In the genomic region with DNA sequence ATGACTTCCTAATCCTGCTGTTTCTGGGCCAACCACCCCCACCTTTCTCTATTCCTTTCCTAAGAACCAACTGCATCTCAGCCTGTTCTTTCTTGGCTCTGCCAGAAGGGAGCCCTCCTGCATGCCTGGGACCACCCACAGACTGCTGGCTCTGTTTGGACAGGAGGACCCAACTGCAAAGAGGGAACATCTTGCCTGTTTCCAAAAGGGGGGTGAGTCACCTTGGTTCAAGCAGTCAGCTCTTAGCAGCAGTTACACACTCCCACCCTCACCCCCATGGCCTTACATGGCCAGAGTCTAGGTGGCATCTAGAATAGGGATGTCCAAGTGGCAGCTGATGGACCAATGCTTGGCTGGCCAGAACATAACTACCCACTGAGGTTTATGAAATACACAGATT, we compare ENCODE assay signal across 17 cellular contexts.
A peak's percentile ranks its signal among the peaks of the same experiment; 100 is the strongest.
DNase-seq lines count a peak whose midpoint lies in the region; ATAC-seq and TF ChIP-seq lines count a peak whose summit lies in the region.
"Had no signal": no experiment of that assay in that cellular context is flagged by ENCODE, and none has a peak within 500 bp of the region (broad histone marks: within the 10 kb centered on the region; RNA-seq: fewer than 3 reads in every experiment).

No MANE protein-coding gene starts in this region.

- no peaks in the 10 kb centered on the region for H4K20me1 ChIP-seq in mammary epithelial cell (ENCODE audit: insufficient read depth, low read length)
- H4K20me1 ChIP-seq in fibroblast of lung (ENCODE audit: control insufficient read depth, extremely low read depth, insufficient read depth, low read length), result no peaks in the 10 kb centered on the region

- intact Hi-C loops in breast epithelium (cut with DNase I; ENCODE audit: low total_unique reads) (no loop called here), mammary epithelial cell (cut with micrococcal nuclease) (no loop called here), uterus (cut with DNase I; ENCODE audit: low total_unique reads) (no loop called here), lower lobe of right lung (cut with DNase I) (no loop called here)

- peak overlapping the region; percentile 71 for H3K27ac Mint-ChIP-seq in nephron progenitor cell
- H3K27ac Mint-ChIP-seq: CD8-positive, alpha-beta memory T cell; naive B cell; stimulated activated effector memory CD8-positive, alpha-beta T cell treated with anti-CD3 and anti-CD28 coated beads, Interleukin-12 subunit alpha, Interleukin-12 subunit beta, amount 100 ng/mL, for 72 hours had no signal

- H3K9me3 ChIP-seq in breast epithelium (no peaks in the 10 kb centered on the region), mammary epithelial cell (replicated peaks; ENCODE audit: insufficient read depth, low read length) (no peaks in the 10 kb centered on the region), fibroblast of lung (ENCODE audit: control insufficient read depth, insufficient read depth, low read depth, low read length) (no peaks in the 10 kb centered on the region), uterus (no peaks in the 10 kb centered on the region), lower lobe of right lung (no peaks in the 10 kb centered on the region)

- H3K9ac ChIP-seq in mammary epithelial cell (ENCODE audit: insufficient read depth, low read length) (no peak overlapping the region), fibroblast of lung (ENCODE audit: insufficient read depth, low read length) (no peak overlapping the region)

- H3K79me2 ChIP-seq in mammary epithelial cell (ENCODE audit: insufficient read depth, low read length) (no peaks in the 10 kb centered on the region), fibroblast of lung (ENCODE audit: control insufficient read depth, insufficient read depth, low read length) (no peaks in the 10 kb centered on the region)

- H2AFZ ChIP-seq in mammary epithelial cell (ENCODE audit: low read depth, low read length), result no peak overlapping the region
- H2AFZ ChIP-seq in fibroblast of lung (ENCODE audit: low read length), result no peak overlapping the region

- peaks cover 57% of the 10 kb centered on the region for H3K4me1 Mint-ChIP-seq in nephron progenitor cell
- H3K4me1 Mint-ChIP-seq: CD8-positive, alpha-beta memory T cell; naive B cell; stimulated activated effector memory CD8-positive, alpha-beta T cell treated with anti-CD3 and anti-CD28 coated beads, Interleukin-12 subunit alpha, Interleukin-12 subunit beta, amount 100 ng/mL, for 72 hours had no signal

- H3K36me3 Mint-ChIP-seq in nephron progenitor cell (ENCODE audit: low read depth), result peaks cover 5% of the 10 kb centered on the region
- H3K36me3 Mint-ChIP-seq: CD8-positive, alpha-beta memory T cell; naive B cell; stimulated activated effector memory CD8-positive, alpha-beta T cell treated with anti-CD3 and anti-CD28 coated beads, Interleukin-12 subunit alpha, Interleukin-12 subunit beta, amount 100 ng/mL, for 72 hours had no signal

- TF ChIP-seq CTCF in breast epithelium (IDR thresholded peaks at IDR 0.05) (no peak), mammary epithelial cell (conservative IDR thresholded peaks at IDR 0.05 in 1 of 2, IDR thresholded peaks at IDR 0.05 in 1 of 2; ENCODE audit: extremely low read depth in 1 of 2, insufficient read depth in 1 of 2, low read depth in 1 of 2, low read length in 2 of 2) (no peak), fibroblast of lung (conservative IDR thresholded peaks at IDR 0.05 in 1 of 2, IDR thresholded peaks at IDR 0.05 in 1 of 2; ENCODE audit: low read depth in 1 of 2, low read length in 2 of 2) (no peak), nephron progenitor cell (IDR thresholded peaks at IDR 0.05) (no peak), uterus (IDR thresholded peaks at IDR 0.05) (no peak), lower lobe of right lung (IDR thresholded peaks at IDR 0.05) (no peak)

- H3K9me3 Mint-ChIP-seq in nephron progenitor cell, result peaks cover 16% of the 10 kb centered on the region

- no peak overlapping the region for H3K4me3 Mint-ChIP-seq in nephron progenitor cell
- H3K4me3 Mint-ChIP-seq: CD8-positive, alpha-beta memory T cell; naive B cell; stimulated activated effector memory CD8-positive, alpha-beta T cell treated with anti-CD3 and anti-CD28 coated beads, Interleukin-12 subunit alpha, Interleukin-12 subunit beta, amount 100 ng/mL, for 72 hours had no signal

- dilution Hi-C loops in mammary epithelial cell (cut with HindIII; ENCODE audit: low sequenced_read_pairs), result no loop called here

- H3K36me3 ChIP-seq in breast epithelium (no peaks in the 10 kb centered on the region), mammary epithelial cell (ENCODE audit: insufficient read depth, low read length) (no peaks in the 10 kb centered on the region), fibroblast of lung (ENCODE audit: control insufficient read depth, insufficient read depth, low read length) (no peaks in the 10 kb centered on the region), uterus (no peaks in the 10 kb centered on the region), lower lobe of right lung (no peaks in the 10 kb centered on the region)

- in situ Hi-C loops in mammary epithelial cell (cut with MboI; ENCODE audit: low sequenced_read_pairs in 2 of 2), result no loop called here

- CTCF ChIA-PET in mammary epithelial cell (lab: Charles Lee; ENCODE audit: low non-redundant PET), result no interaction called here

- H3K4me1 ChIP-seq in breast epithelium (peaks cover 7% of the 10 kb centered on the region in 2 donors), mammary epithelial cell (ENCODE audit: insufficient read depth, low read length) (peaks cover 36% of the 10 kb centered on the region), fibroblast of lung (ENCODE audit: control insufficient read depth, extremely low read depth, insufficient read depth, low read length) (peaks cover 38% of the 10 kb centered on the region), uterus (peaks cover 0 to 5% of the 10 kb centered on the region in 2 donors), lower lobe of right lung (peaks cover 35% of the 10 kb centered on the region)

- H3K27ac ChIP-seq in breast epithelium, result peak overlapping the region; percentile 64 to 73
- no peak overlapping the region for H3K27ac ChIP-seq in mammary epithelial cell (ENCODE audit: insufficient read depth, low read depth, low read length)
- peak overlapping the region; percentile 67 for H3K27ac ChIP-seq in fibroblast of lung (ENCODE audit: insufficient read depth, low read length)
- H3K27ac ChIP-seq in uterus, result peak overlapping the region; percentile 84 to 94
- no peak overlapping the region for H3K27ac ChIP-seq in lower lobe of right lung
- H3K27ac ChIP-seq: foreskin keratinocyte had no signal

- ATAC-seq in lower lobe of right lung (no peak), HG02938 (IDR thresholded peaks at IDR 0.05; ENCODE audit: unreplicated experiment) (no peak)
- ATAC-seq: foreskin keratinocyte; stimulated activated effector memory CD8-positive, alpha-beta T cell treated with anti-CD3 and anti-CD28 coated beads, Interleukin-12 subunit alpha, Interleukin-12 subunit beta, amount 100 ng/mL, for 72 hours had no signal

- H3K4me3 ChIP-seq in breast epithelium (no peak overlapping the region), mammary epithelial cell (replicated peaks in 1 of 3; ENCODE audit: insufficient read depth in 1 of 3, low read depth in 2 of 3, low read length in 3 of 3) (no peak overlapping the region), fibroblast of lung (replicated peaks in 1 of 4; ENCODE audit: control extremely low read depth in 1 of 4, insufficient read depth in 1 of 4, low read depth in 3 of 4, low read length in 4 of 4) (no peak overlapping the region), uterus (no peak overlapping the region), lower lobe of right lung (no peak overlapping the region)

- DNase-seq in breast epithelium (ENCODE audit: low spot score in 2 of 2) (no peak), mammary epithelial cell (no peak), fibroblast of lung (ENCODE audit: low read depth in 2 of 2) (peak in 1 of 2 donors; percentile 68), nephron progenitor cell (no peak), uterus (peak; percentile 53 to 58), lower lobe of right lung (no peak)
- no peak for DNase-seq in activated naive CD4-positive, alpha-beta T cell treated with anti-CD3 and anti-CD28 coated beads, Interleukin-2, amount 50 U/mL, for 16 hours
- DNase-seq: activated effector memory CD4-positive, alpha-beta T cell treated with Interleukin-2 at 50 U/mL for 16 hours; CD8-positive, alpha-beta memory T cell; foreskin keratinocyte; GF-D8; KBM-7; naive B cell; NCI-H1105; right cardiac atrium had no signal

- H3K4me2 ChIP-seq in mammary epithelial cell (ENCODE audit: insufficient read depth, low read depth, low read length) (no peak overlapping the region), fibroblast of lung (ENCODE audit: extremely low read depth, insufficient read depth, low read length) (peak overlapping the region; percentile 70)

- H3K27me3 ChIP-seq in breast epithelium, result no peaks in the 10 kb centered on the region
- H3K27me3 ChIP-seq in mammary epithelial cell (ENCODE audit: insufficient read depth, low read length), result no peaks in the 10 kb centered on the region
- no peaks in the 10 kb centered on the region for H3K27me3 ChIP-seq in fibroblast of lung (ENCODE audit: control insufficient read depth, insufficient read depth, low read length)
- no peaks in the 10 kb centered on the region for H3K27me3 ChIP-seq in uterus
- no peaks in the 10 kb centered on the region for H3K27me3 ChIP-seq in lower lobe of right lung (ENCODE audit: low read depth)
- H3K27me3 ChIP-seq: foreskin keratinocyte had no signal

- peaks cover 3% of the 10 kb centered on the region for H3K27me3 Mint-ChIP-seq in nephron progenitor cell (ENCODE audit: low read depth, poor library complexity)

- TF ChIP-seq POLR2A in breast epithelium (IDR thresholded peaks at IDR 0.05) (no peak), uterus (IDR thresholded peaks at IDR 0.05) (no peak)

- BruUV-seq in mammary epithelial cell (replicated peaks; lab: Mats Ljungman, UMichigan), result no TSS peak

Comparison
In these comparisons a context has a peak if more than half of its experiments do, and no peak if none do; other contexts are left out.
1. H3K27ac ChIP-seq: peak in breast epithelium (2 of 2), fibroblast of lung (single experiment) and uterus (2 of 2); none in mammary epithelial cell (single experiment) and lower lobe of right lung (single experiment).
2. DNase-seq: peak in uterus (2 of 2); none in breast epithelium (0 of 2), mammary epithelial cell (single experiment), nephron progenitor cell (single experiment), lower lobe of right lung (single experiment) and activated naive CD4-positive, alpha-beta T cell treated with anti-CD3 and anti-CD28 coated beads, Interleukin-2, amount 50 U/mL, for 16 hours (single experiment).